ENCODE assay signal across 8 cellular contexts in genomic region chr6:6724319-6725119, GRCh38.
A peak's percentile ranks its signal among the peaks of the same experiment; 100 is the strongest.
DNase-seq lines count a peak whose midpoint lies in the region; TF ChIP-seq lines count a peak whose summit lies in the region.

No MANE protein-coding gene starts in this region.

- H3K27me3 ChIP-seq in mammary epithelial cell (ENCODE audit: insufficient read depth, low read length): no peaks in the 10 kb centered on the region

- DNase-seq in NCI-H2196 (lab: John Stamatoyannopoulos, UW; ENCODE audit: unreplicated experiment) (peak; percentile 22), NCI-H2196 treated with DMSO at 0.1 percent for 48 hours (lab: John Stamatoyannopoulos, UW; ENCODE audit: unreplicated experiment) (no peak), NCI-H1105 treated with DMSO at 0.1 percent for 48 hours (lab: John Stamatoyannopoulos, UW) (peak; percentile 39), mammary epithelial cell (peak; percentile 55), inferior parietal cortex (ENCODE audit: extremely low spot score) (peak; percentile 68), middle frontal gyrus (ENCODE audit: extremely low spot score, low spot score) (no peak)

- WGBS in mammary epithelial cell (ENCODE audit: low coverage, missing lambda C conversion rate): 8% methylated on average over 30 of the region's 33 CpGs

- peak overlapping the region; percentile 84 for H3K4me2 ChIP-seq in mammary epithelial cell (ENCODE audit: insufficient read depth, low read depth, low read length)

- dilution Hi-C loops in mammary epithelial cell (cut with HindIII; ENCODE audit: low sequenced_read_pairs): loop anchor here (25.0 kb wide), 1 partner anchor 538 kb away; no protein-coding TSS in a partner anchor

- H2AFZ ChIP-seq in mammary epithelial cell (ENCODE audit: low read depth, low read length): peak overlapping the region; percentile 92

- peak; percentile 61 for TF ChIP-seq CTCF in VCaP (conservative IDR thresholded peaks at IDR 0.05)
- TF ChIP-seq CTCF in mammary epithelial cell (conservative IDR thresholded peaks at IDR 0.05 in 1 of 2, IDR thresholded peaks at IDR 0.05 in 1 of 2; ENCODE audit: extremely low read depth in 1 of 2, insufficient read depth in 1 of 2, low read depth in 1 of 2, low read length in 2 of 2): peak; percentile 49 to 78

- H3K4me1 ChIP-seq in mammary epithelial cell (ENCODE audit: insufficient read depth, low read length): peaks cover 13% of the 10 kb centered on the region

- no peaks in the 10 kb centered on the region for H3K36me3 ChIP-seq in mammary epithelial cell (ENCODE audit: insufficient read depth, low read length)

- intact Hi-C loops in mammary epithelial cell (cut with micrococcal nuclease): loop anchor here (1.0 to 10.0 kb wide), 6 partner anchors 47 to 891 kb away; no protein-coding TSS in a partner anchor

- BruUV-seq in mammary epithelial cell (replicated peaks; lab: Mats Ljungman, UMichigan): no TSS peak

- H3K27ac ChIP-seq in VCaP (peak overlapping the region; percentile 48; the same call in 1 of the 2 replicates), mammary epithelial cell (ENCODE audit: insufficient read depth, low read depth, low read length) (no peak overlapping the region), skin epidermis (peak overlapping the region; percentile 54 to 97 (median 90))

- peak overlapping the region; percentile 26 to 47 (median 34) for H3K4me3 ChIP-seq in mammary epithelial cell (replicated peaks in 1 of 3; ENCODE audit: insufficient read depth in 1 of 3, low read depth in 2 of 3, low read length in 3 of 3)
- peak overlapping the region in 5 of 7 experiments; percentile 6 to 28 (median 20) for H3K4me3 ChIP-seq in skin epidermis

- H3K9ac ChIP-seq in mammary epithelial cell (ENCODE audit: insufficient read depth, low read length): no peak overlapping the region

- in situ Hi-C loops in mammary epithelial cell (cut with MboI; ENCODE audit: low sequenced_read_pairs in 2 of 2): loop anchor here (5.0 to 25.0 kb wide), 3 partner anchors 510 to 888 kb away; no protein-coding TSS in a partner anchor

- H3K79me2 ChIP-seq in mammary epithelial cell (ENCODE audit: insufficient read depth, low read length): no peaks in the 10 kb centered on the region

- CTCF ChIA-PET in mammary epithelial cell (lab: Charles Lee; ENCODE audit: low non-redundant PET): interaction anchor here (0.5 to 0.7 kb wide), 2 partner anchors 28 to 257 kb away, joined by 3 to 5 read pairs; no protein-coding TSS in a partner anchor

- H4K20me1 ChIP-seq in mammary epithelial cell (ENCODE audit: insufficient read depth, low read length): no peaks in the 10 kb centered on the region

- no peaks in the 10 kb centered on the region for H3K9me3 ChIP-seq in mammary epithelial cell (replicated peaks; ENCODE audit: insufficient read depth, low read length)

Comparison
In these comparisons a context has a peak if more than half of its experiments do, and no peak if none do; other contexts are left out.
1. DNase-seq: peak in NCI-H2196 (single experiment), NCI-H1105 treated with DMSO at 0.1 percent for 48 hours (single experiment), mammary epithelial cell (single experiment) and inferior parietal cortex (single experiment); none in NCI-H2196 treated with DMSO at 0.1 percent for 48 hours (single experiment) and middle frontal gyrus (single experiment).